In the genomic region with DNA sequence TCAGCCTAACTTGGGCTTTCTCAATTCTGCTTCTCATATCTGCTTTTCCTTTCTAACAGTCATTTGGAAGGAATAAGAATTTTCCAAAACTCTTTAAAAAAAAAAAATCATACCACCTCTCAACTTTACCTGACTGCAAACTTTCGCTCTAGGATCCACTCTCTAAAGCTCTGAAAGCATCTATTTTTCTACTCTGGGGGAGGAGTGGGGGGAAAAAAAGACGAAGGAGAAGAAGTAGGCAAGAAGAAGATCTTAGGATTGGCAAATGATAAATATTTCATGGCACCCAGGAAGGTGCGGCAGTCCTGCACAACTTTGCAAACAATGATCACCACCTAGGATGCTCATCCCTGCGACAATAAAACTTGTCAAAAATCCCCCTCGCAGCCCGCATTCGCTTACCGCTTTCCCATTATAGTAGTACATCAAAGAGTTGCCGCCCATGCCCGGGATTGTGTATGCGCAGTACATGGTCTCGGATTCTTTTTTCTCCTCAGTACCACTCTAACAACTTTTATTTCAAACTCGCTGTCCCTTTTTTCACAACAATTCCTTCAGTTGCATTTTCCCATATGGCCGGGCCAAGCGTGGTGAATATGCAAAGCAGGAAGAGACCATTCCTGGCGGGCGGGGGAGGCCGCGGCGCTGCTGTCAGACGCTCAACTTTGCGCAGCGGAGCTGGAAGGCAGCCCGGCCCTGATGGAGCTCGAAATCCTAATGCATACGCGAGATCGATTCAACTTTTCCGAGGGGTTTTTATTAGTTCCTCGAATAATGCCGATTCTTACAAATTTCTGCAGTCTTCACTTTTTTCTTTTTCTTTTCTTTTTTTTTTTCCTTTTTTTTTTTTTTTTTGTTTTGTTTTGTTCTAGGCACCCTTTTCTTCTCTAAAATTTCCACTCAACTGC, we compare ENCODE assay signal across 9 cellular contexts.
A peak's percentile ranks its signal among the peaks of the same experiment; 100 is the strongest.
DNase-seq lines count a peak whose midpoint lies in the region; ATAC-seq, FAIRE-seq and TF ChIP-seq lines count a peak whose summit lies in the region.
"Had no signal": no experiment of that assay in that cellular context is flagged by ENCODE, and none has a peak within 500 bp of the region (broad histone marks: within the 10 kb centered on the region; RNA-seq: fewer than 3 reads in every experiment).

No MANE protein-coding gene starts in this region.

- TF ChIP-seq POLR2A in GM18526 (IDR thresholded peaks at IDR 0.05; ENCODE audit: extremely low read depth, insufficient read length), result peak; percentile 52
- no peak for TF ChIP-seq POLR2A in upper lobe of left lung (IDR thresholded peaks at IDR 0.05)

- FAIRE-seq in frontal cortex (lab: Jason Lieb, UNC), result no peak

- peaks cover 6% of the 10 kb centered on the region; the same call in 1 of the 2 replicates for H3K4me1 ChIP-seq in BE2C
- H3K4me1 ChIP-seq in upper lobe of left lung, result peaks cover 4 to 35% (median 14%) of the 10 kb centered on the region in 4 donors

- TF ChIP-seq EP300 in upper lobe of left lung (IDR thresholded peaks at IDR 0.05), result no peak

- peak overlapping the region; percentile 72 for H3K4me3 Mint-ChIP-seq in activated T-cell treated with anti-CD3 and anti-CD28 coated beads, Interleukin-2, amount 50 U/mL, for 4 hours
- H3K4me3 Mint-ChIP-seq in neural crest cell, result peak overlapping the region; percentile 90

- H3K4me3 ChIP-seq in BE2C (ENCODE audit: low read depth, low read length) (peak overlapping the region; percentile 95), upper lobe of left lung (peak overlapping the region; percentile 46 to 64 (median 56))

- peaks cover 9% of the 10 kb centered on the region for H3K4me1 Mint-ChIP-seq in activated T-cell treated with anti-CD3 and anti-CD28 coated beads, Interleukin-2, amount 50 U/mL, for 4 hours (ENCODE audit: low read depth)
- H3K4me1 Mint-ChIP-seq in neural crest cell, result peaks cover 51% of the 10 kb centered on the region

- H3K36me3 Mint-ChIP-seq in activated T-cell treated with anti-CD3 and anti-CD28 coated beads, Interleukin-2, amount 50 U/mL, for 4 hours (ENCODE audit: insufficient read depth), result no peaks in the 10 kb centered on the region
- no peaks in the 10 kb centered on the region for H3K36me3 Mint-ChIP-seq in neural crest cell (ENCODE audit: low read depth)

- H3K27ac Mint-ChIP-seq in neural crest cell (ENCODE audit: unreplicated experiment), result peak overlapping the region; percentile 80

- H3K36me3 ChIP-seq in BE2C, result no peaks in the 10 kb centered on the region
- no peaks in the 10 kb centered on the region for H3K36me3 ChIP-seq in upper lobe of left lung

- peak; percentile 90 for DNase-seq in BE2C
- peak; percentile 49 for DNase-seq in NCI-H2196 treated with DMSO at 0.1 percent for 48 hours (lab: John Stamatoyannopoulos, UW; ENCODE audit: unreplicated experiment)
- DNase-seq in activated T-cell treated with anti-CD3 and anti-CD28 coated beads, Interleukin-2, amount 50 U/mL, for 4 hours, result no peak
- DNase-seq in frontal cortex (ENCODE audit: low spot score in 2 of 2), result peak; percentile 27 to 36
- peak; percentile 81 for DNase-seq in neural crest cell (ENCODE audit: low read depth, low spot score)
- peak; percentile 84 to 95 for DNase-seq in upper lobe of left lung

- WGBS in upper lobe of left lung, 2 donors, result 1 to 3% methylated on average over 31 of the region's 31 CpGs

- no peak for TF ChIP-seq CTCF in BE2C (IDR thresholded peaks at IDR 0.05; ENCODE audit: low read depth, low read length)
- no peak for TF ChIP-seq CTCF in neural crest cell (conservative IDR thresholded peaks at IDR 0.05)
- no peak for TF ChIP-seq CTCF in upper lobe of left lung (IDR thresholded peaks at IDR 0.05)

- H3K27me3 ChIP-seq in BE2C, result no peaks in the 10 kb centered on the region
- no peaks in the 10 kb centered on the region for H3K27me3 ChIP-seq in upper lobe of left lung

- no peaks in the 10 kb centered on the region for H3K9me3 Mint-ChIP-seq in activated T-cell treated with anti-CD3 and anti-CD28 coated beads, Interleukin-2, amount 50 U/mL, for 4 hours
- H3K9me3 Mint-ChIP-seq in neural crest cell, result no peaks in the 10 kb centered on the region

- ATAC-seq in HG03039 (IDR thresholded peaks at IDR 0.05; ENCODE audit: unreplicated experiment) (peak; percentile 60), upper lobe of left lung (ENCODE audit: low FRiP score in 2 of 2) (peak; percentile 92 to 95)
- no peak for ATAC-seq in activated T-cell treated with anti-CD3 and anti-CD28 coated beads, Interleukin-2, amount 50 U/mL, for 4 hours

- H3K9me3 ChIP-seq in BE2C, result no peaks in the 10 kb centered on the region
- H3K9me3 ChIP-seq in upper lobe of left lung, result no peaks in the 10 kb centered on the region

- peak overlapping the region; percentile 83 to 87 (median 84) for H3K27ac ChIP-seq in upper lobe of left lung
- H3K27ac ChIP-seq: VCaP had no signal

- H3K27me3 Mint-ChIP-seq in activated T-cell treated with anti-CD3 and anti-CD28 coated beads, Interleukin-2, amount 50 U/mL, for 4 hours (ENCODE audit: low read depth), result peaks cover 35% of the 10 kb centered on the region
- peaks cover 6% of the 10 kb centered on the region for H3K27me3 Mint-ChIP-seq in neural crest cell (ENCODE audit: low read depth)

Comparison
In these comparisons a context has a peak if more than half of its experiments do, and no peak if none do; other contexts are left out.
1. ATAC-seq: peak in HG03039 (single experiment) and upper lobe of left lung (2 of 2); none in activated T-cell treated with anti-CD3 and anti-CD28 coated beads, Interleukin-2, amount 50 U/mL, for 4 hours (0 of 2).